In genomic region chr7:38349869-38350583, GRCh38 we compare ENCODE assay signal across 8 cellular contexts.
DNase-seq lines count a peak whose midpoint lies in the region; ATAC-seq and TF ChIP-seq lines count a peak whose summit lies in the region.
"Not testable (repeated sequence)": the region's sequence is repeated elsewhere in the genome, so short reads cannot be mapped to it uniquely, and the experiment has no call there.

No MANE protein-coding gene starts in this region.

- peaks cover 25% of the 10 kb centered on the region for H3K4me1 Mint-ChIP-seq in central memory CD8-positive, alpha-beta T cell

- intact Hi-C loops in right lobe of liver (cut with DNase I); stomach (cut with DNase I; ENCODE audit: low total_unique reads): not testable (repeated sequence)

- H3K4me1 ChIP-seq in right lobe of liver, stomach: not testable (repeated sequence)

- H3K27ac ChIP-seq in right lobe of liver: not testable (repeated sequence)
- H3K27ac ChIP-seq in stomach: peak overlapping the region in 3 of 5 donors; percentile 35 to 71 (median 38)

- TF ChIP-seq CTCF in GM20000 (IDR thresholded peaks at IDR 0.05; ENCODE audit: extremely low read depth, missing control alignments) (peak; percentile 74), right lobe of liver (IDR thresholded peaks at IDR 0.05) (peak in 2 of 4 donors; percentile 8 to 12), stomach (IDR thresholded peaks at IDR 0.05) (peak in 1 of 7 experiments; percentile 16)

- ATAC-seq in HG03060 (IDR thresholded peaks at IDR 0.05; ENCODE audit: low read depth, unreplicated experiment): peak; percentile 57
- peak; percentile 57 for ATAC-seq in central memory CD8-positive, alpha-beta T cell (replicated peaks; ENCODE audit: extremely low read depth, poor library complexity, severe bottlenecking)
- peak; percentile 53 to 72 (median 61) for ATAC-seq in right lobe of liver

- not testable (repeated sequence) for H3K9me3 Mint-ChIP-seq in central memory CD8-positive, alpha-beta T cell

- not testable (repeated sequence) for H3K27me3 ChIP-seq in right lobe of liver, stomach

- not testable (repeated sequence) for DNase-seq in GM20000 (ENCODE audit: low spot score); central memory CD8-positive, alpha-beta T cell (ENCODE audit: low spot score in 2 of 2); right lobe of liver; stomach
- DNase-seq in MV-4-11 (lab: John Stamatoyannopoulos, UW): peak; percentile 91
- peak; percentile 56 for DNase-seq in activated CD4-positive, CD25-positive, alpha-beta regulatory T cell treated with anti-CD3 and anti-CD28 coated beads, Interleukin-2, amount 50 U/mL, for 72 hours

- TF ChIP-seq POLR2A in right lobe of liver (IDR thresholded peaks at IDR 0.05); stomach (IDR thresholded peaks at IDR 0.05): not testable (repeated sequence)

- peak overlapping the region; percentile 60; the same call in 1 of the 2 replicates for H3K4me3 ChIP-seq in GM08714 (ENCODE audit: low read length)
- not testable (repeated sequence) for H3K4me3 ChIP-seq in right lobe of liver
- H3K4me3 ChIP-seq in stomach: peak overlapping the region in 1 of 4 donors; percentile 9

- peak overlapping the region; percentile 86 for H3K4me3 Mint-ChIP-seq in central memory CD8-positive, alpha-beta T cell

- not testable (repeated sequence) for H3K27me3 Mint-ChIP-seq in central memory CD8-positive, alpha-beta T cell

- 44% methylated on average over 3 of the region's 6 CpGs for WGBS in right lobe of liver (ENCODE audit: insufficient coverage, low coverage, low lambda C conversion rate, missing lambda C conversion rate)
- 49 to 79% (median 55%) methylated on average over 2 to 6 of the region's 6 CpGs for WGBS in stomach, 5 donors

- H3K9me3 ChIP-seq in right lobe of liver, stomach: not testable (repeated sequence)

- not testable (repeated sequence) for H3K36me3 ChIP-seq in right lobe of liver, stomach

- peaks cover 12% of the 10 kb centered on the region for H3K36me3 Mint-ChIP-seq in central memory CD8-positive, alpha-beta T cell (ENCODE audit: insufficient read depth)

- not testable (repeated sequence) for H3K27ac Mint-ChIP-seq in central memory CD8-positive, alpha-beta T cell (ENCODE audit: low read depth)

- TF ChIP-seq EP300 in stomach (IDR thresholded peaks at IDR 0.05): not testable (repeated sequence)
